8 cellular contexts compared by ENCODE assay signal in genomic region chr20:44475694-44476560, GRCh38. TPM values are rescaled to one million over a fixed set of nuclear protein-coding genes. Genes with fewer than 3 reads are reported as not detected.
DNase-seq lines count a peak whose midpoint lies in the region; ATAC-seq and TF ChIP-seq lines count a peak whose summit lies in the region.

A gene with protein sequence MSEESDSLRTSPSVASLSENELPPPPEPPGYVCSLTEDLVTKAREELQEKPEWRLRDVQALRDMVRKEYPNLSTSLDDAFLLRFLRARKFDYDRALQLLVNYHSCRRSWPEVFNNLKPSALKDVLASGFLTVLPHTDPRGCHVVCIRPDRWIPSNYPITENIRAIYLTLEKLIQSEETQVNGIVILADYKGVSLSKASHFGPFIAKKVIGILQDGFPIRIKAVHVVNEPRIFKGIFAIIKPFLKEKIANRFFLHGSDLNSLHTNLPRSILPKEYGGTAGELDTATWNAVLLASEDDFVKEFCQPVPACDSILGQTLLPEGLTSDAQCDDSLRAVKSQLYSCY (plus strand): TSS chr20:44475874. CDS start chr20:44480000, 4,126 bp downstream.

- H3K27ac ChIP-seq in parathyroid adenoma, result peak within 1 kb of the TSS; percentile 83
- peak within 1 kb of the TSS; percentile 68 to 96 (median 94) for H3K27ac ChIP-seq in tibial nerve

- H3K4me1 ChIP-seq in parathyroid adenoma (peaks cover 3% of the 10 kb centered on the region), tibial nerve (peaks cover 0 to 23% (median 4%) of the 10 kb centered on the region in 4 donors)

- H3K27me3 Mint-ChIP-seq in activated naive CD8-positive, alpha-beta T cell treated with anti-CD3 and anti-CD28 coated beads, Interleukin-2, amount 10 ng/mL, durations not matched to agents 7 days and 5 days, result peaks cover 3% of the 10 kb centered on the region

- H3K79me2 ChIP-seq in parathyroid adenoma, result no peaks in the 10 kb centered on the region

- H3K4me2 ChIP-seq in parathyroid adenoma (ENCODE audit: low read length), result peak within 1 kb of the TSS; percentile 98

- H2AFZ ChIP-seq in parathyroid adenoma, result peak within 1 kb of the TSS; percentile 84

- intact Hi-C loops in cardiac septum (cut with DNase I), result loop anchor here (5.0 kb wide), 2 partner anchors 46 to 131 kb away; partner anchors contain the start of gene SERINC3

- H3K9ac ChIP-seq in parathyroid adenoma, result peak within 1 kb of the TSS; percentile 75

- ATAC-seq in HG02678 (IDR thresholded peaks at IDR 0.05; ENCODE audit: unreplicated experiment), result peak; percentile 94
- ATAC-seq in activated naive CD8-positive, alpha-beta T cell treated with anti-CD3 and anti-CD28 coated beads, Interleukin-2, amount 10 ng/mL, durations not matched to agents 7 days and 5 days (ENCODE audit: low read depth), result peak; percentile 98

- H3K27me3 ChIP-seq in parathyroid adenoma (ENCODE audit: control insufficient read depth, insufficient read depth, low read length) (no peaks in the 10 kb centered on the region), tibial nerve (no peaks in the 10 kb centered on the region)

- TF ChIP-seq POLR2A in tibial nerve (IDR thresholded peaks at IDR 0.05), result peak; percentile 99 to 100

- H3K9me3 Mint-ChIP-seq in activated naive CD8-positive, alpha-beta T cell treated with anti-CD3 and anti-CD28 coated beads, Interleukin-2, amount 10 ng/mL, durations not matched to agents 7 days and 5 days, result no peaks in the 10 kb centered on the region

- peak; percentile 97 to 100 for TF ChIP-seq EP300 in tibial nerve (IDR thresholded peaks at IDR 0.05)

- peak within 1 kb of the TSS; percentile 94 for H3K4me3 Mint-ChIP-seq in activated naive CD8-positive, alpha-beta T cell treated with anti-CD3 and anti-CD28 coated beads, Interleukin-2, amount 10 ng/mL, durations not matched to agents 7 days and 5 days

- H3K4me3 ChIP-seq in GM12865 (ENCODE audit: low read depth, low read length) (peak within 1 kb of the TSS; percentile 75), parathyroid adenoma (ENCODE audit: low read depth, low read length) (peak within 1 kb of the TSS; percentile 92), tibial nerve (peak within 1 kb of the TSS; percentile 42 to 93 (median 85))

- DNase-seq in GM12865 (ENCODE audit: low read depth), result peak; percentile 94
- peak; percentile 89 for DNase-seq in NCI-H1105 treated with DMSO at 0.1 percent for 48 hours (lab: John Stamatoyannopoulos, UW)
- DNase-seq in SW 1271 (lab: John Stamatoyannopoulos, UW), result peak; percentile 58 to 78
- peak; percentile 93 for DNase-seq in activated naive CD8-positive, alpha-beta T cell treated with anti-CD3 and anti-CD28 coated beads, Interleukin-2, amount 10 ng/mL, durations not matched to agents 7 days and 5 days
- peak; percentile 95 for DNase-seq in cardiac septum (ENCODE audit: low spot score)
- peak; percentile 78 to 85 for DNase-seq in tibial nerve (ENCODE audit: low spot score in 2 of 2)

- peak within 1 kb of the TSS; percentile 98 for H3K27ac Mint-ChIP-seq in activated naive CD8-positive, alpha-beta T cell treated with anti-CD3 and anti-CD28 coated beads, Interleukin-2, amount 10 ng/mL, durations not matched to agents 7 days and 5 days

- 3% methylated on average over 37 to 54 of the region's 55 CpGs for WGBS in tibial nerve, 2 donors

- H3K36me3 ChIP-seq in parathyroid adenoma (ENCODE audit: control insufficient read depth, insufficient read depth, low read length) (no peaks in the 10 kb centered on the region), tibial nerve (peaks cover 3 to 18% (median 4%) of the 10 kb centered on the region in 3 donors)

- POLR2A ChIA-PET in activated naive CD8-positive, alpha-beta T cell treated with anti-CD3 and anti-CD28 coated beads, Interleukin-2, amount 10 ng/mL, durations not matched to agents 7 days and 5 days (lab: Charles Lee), result interaction anchor here (0.5 to 1.7 kb wide), 12 partner anchors 16 to 410 kb away, joined by 3 to 14 read pairs (median 4); partner anchors contain the start of genes FITM2, SERINC3 and YWHAB

- peak; percentile 14 for TF ChIP-seq CTCF in GM12865 (IDR thresholded peaks at IDR 0.05; ENCODE audit: insufficient read depth, low read depth, low read length, missing control alignments)
- peak; percentile 51 for TF ChIP-seq CTCF in parathyroid adenoma (IDR thresholded peaks at IDR 0.05)
- TF ChIP-seq CTCF in tibial nerve (IDR thresholded peaks at IDR 0.05), result peak; percentile 27 to 73 (median 49)

- H3K9me3 ChIP-seq in parathyroid adenoma (ENCODE audit: control insufficient read depth, low read length), result no peaks in the 10 kb centered on the region
- no peaks in the 10 kb centered on the region for H3K9me3 ChIP-seq in tibial nerve

- peaks cover 24% of the 10 kb centered on the region for H3K4me1 Mint-ChIP-seq in activated naive CD8-positive, alpha-beta T cell treated with anti-CD3 and anti-CD28 coated beads, Interleukin-2, amount 10 ng/mL, durations not matched to agents 7 days and 5 days

- H3K36me3 Mint-ChIP-seq in activated naive CD8-positive, alpha-beta T cell treated with anti-CD3 and anti-CD28 coated beads, Interleukin-2, amount 10 ng/mL, durations not matched to agents 7 days and 5 days, result peaks cover 2% of the 10 kb centered on the region

RNA-seq across cellular contexts. Expression of the gene that starts here (rescaled TPM):
- total RNA-seq in activated naive CD8-positive, alpha-beta T cell treated with anti-CD3 and anti-CD28 coated beads, Interleukin-2, amount 10 ng/mL, durations not matched to agents 7 days and 5 days, result 10 to 100 TPM; 16.4 to 16.9 TPM
- total RNA-seq in cardiac septum (5.3 TPM), tibial nerve (10 to 100 TPM; 13.0 to 23.7 (median 16.9) TPM)

Comparison
In these comparisons a context has a peak if more than half of its experiments do, and no peak if none do; other contexts are left out.
1. Peak in every context shown above with its lines: DNase-seq, ATAC-seq, H3K4me3 ChIP-seq and H3K27ac ChIP-seq.